ENCODE assay signal across 1 cellular context in genomic region chr16:85573696-85574641, GRCh38.
TF ChIP-seq lines count a peak whose summit lies in the region.

No MANE protein-coding gene starts in this region.

TF ChIP-seq in K562, 482 proteins besides CTCF, POLR2A, EP300 and RAD21 (continued from another document and continues in another):
- TF ChIP-seq ZBTB40 (IDR thresholded peaks at IDR 0.05) (peak; percentile 73), ZBTB40 (CRISPR knock-in tag; IDR thresholded peaks at IDR 0.05) (no peak), GABPB1 (CRISPR knock-in tag; IDR thresholded peaks at IDR 0.05) (peak; percentile 64), SMARCB1 (IDR thresholded peaks at IDR 0.05; ENCODE audit: insufficient read length, low read depth) (peak; percentile 62), TAL1 (IDR thresholded peaks at IDR 0.05) (0 out of 2 replicates have a peak, but pooled peaks have one; percentile 7), SMAD4 (CRISPR knock-in tag; conservative IDR thresholded peaks at IDR 0.05) (0 out of 2 replicates have a peak, but pooled peaks have one; percentile 50), CTCFL (IDR thresholded peaks at IDR 0.05; ENCODE audit: borderline replicate concordance, insufficient read depth, low read depth, low read length, poor library complexity, severe bottlenecking) (no peak), USF1 (CRISPR knock-in tag; IDR thresholded peaks at IDR 0.05) (0 out of 2 replicates have a peak, but pooled peaks have one; percentile 7), RBM25 (IDR thresholded peaks at IDR 0.05; ENCODE audit: low read depth, low read length, severe bottlenecking) (peak; percentile 58), ARID4B (CRISPR knock-in tag; IDR thresholded peaks at IDR 0.05) (peak; percentile 23; the same call in 1 of the 2 replicates), RBM22 (IDR thresholded peaks at IDR 0.05; ENCODE audit: low read depth, low read length, poor library complexity, severe bottlenecking) (peak; percentile 68), ESRRA (IDR thresholded peaks at IDR 0.05; ENCODE audit: borderline replicate concordance, low read depth) (peak; percentile 83), XRCC4 (IDR thresholded peaks at IDR 0.05; ENCODE audit: extremely low read depth, insufficient read depth, insufficient read length) (no peak), PKNOX1 (IDR thresholded peaks at IDR 0.05) (peak; percentile 74), FOXP4 (CRISPR knock-in tag; IDR thresholded peaks at IDR 0.05; ENCODE audit: borderline replicate concordance) (no peak), ELF1 (tag; IDR thresholded peaks at IDR 0.05) (no peak), L3MBTL2 (IDR thresholded peaks at IDR 0.05) (peak; percentile 48; the same call in 1 of the 2 replicates), SUPT5H (IDR thresholded peaks at IDR 0.05) (0 out of 2 replicates have a peak, but pooled peaks have one; percentile 3), LARP7 (IDR thresholded peaks at IDR 0.05) (no peak), FOXP1 (CRISPR knock-in tag; IDR thresholded peaks at IDR 0.05) (0 out of 2 replicates have a peak, but pooled peaks have one; percentile 31), NR2C1 (IDR thresholded peaks at IDR 0.05) (no peak), NR2C1 (tag; IDR thresholded peaks at IDR 0.05) (peak; percentile 88), MAZ (CRISPR knock-in tag; conservative IDR thresholded peaks at IDR 0.05 in 1 of 2, IDR thresholded peaks at IDR 0.05 in 1 of 2) (0 out of 4 replicates have a peak, but pooled peaks of 1 of the 2 experiments have one; percentile 46), ARNT (IDR thresholded peaks at IDR 0.05) (0 out of 4 replicates have a peak, but pooled peaks of 1 of the 2 experiments have one; percentile 33), ZBTB5 (IDR thresholded peaks at IDR 0.05) (no peak), PHTF2 (CRISPR knock-in tag; IDR thresholded peaks at IDR 0.05) (no peak), ATF1 (CRISPR knock-in tag; IDR thresholded peaks at IDR 0.05) (no peak), ATF1 (tag; IDR thresholded peaks at IDR 0.05) (peak; percentile 40), RBBP5 (IDR thresholded peaks at IDR 0.05; ENCODE audit: borderline replicate concordance, insufficient read depth, low read length, poor library complexity, severe bottlenecking) (peak; percentile 88), MTA3 (IDR thresholded peaks at IDR 0.05; ENCODE audit: borderline replicate concordance) (0 out of 2 replicates have a peak, but pooled peaks have one; percentile 24), HDAC2 (IDR thresholded peaks at IDR 0.05) (0 out of 2 replicates have a peak, but pooled peaks have one; percentile 21), PML (IDR thresholded peaks at IDR 0.05; ENCODE audit: low read length) (0 out of 2 replicates have a peak, but pooled peaks have one; percentile 31), POLR2AphosphoS5 (IDR thresholded peaks at IDR 0.05; ENCODE audit: control insufficient read depth, insufficient read depth, low read depth, low read length) (0 out of 2 replicates have a peak, but pooled peaks have one; percentile 16), ZFP91 (CRISPR knock-in tag; IDR thresholded peaks at IDR 0.05) (no peak)
